ENCODE assay signal across 1 cellular context in the genomic region with DNA sequence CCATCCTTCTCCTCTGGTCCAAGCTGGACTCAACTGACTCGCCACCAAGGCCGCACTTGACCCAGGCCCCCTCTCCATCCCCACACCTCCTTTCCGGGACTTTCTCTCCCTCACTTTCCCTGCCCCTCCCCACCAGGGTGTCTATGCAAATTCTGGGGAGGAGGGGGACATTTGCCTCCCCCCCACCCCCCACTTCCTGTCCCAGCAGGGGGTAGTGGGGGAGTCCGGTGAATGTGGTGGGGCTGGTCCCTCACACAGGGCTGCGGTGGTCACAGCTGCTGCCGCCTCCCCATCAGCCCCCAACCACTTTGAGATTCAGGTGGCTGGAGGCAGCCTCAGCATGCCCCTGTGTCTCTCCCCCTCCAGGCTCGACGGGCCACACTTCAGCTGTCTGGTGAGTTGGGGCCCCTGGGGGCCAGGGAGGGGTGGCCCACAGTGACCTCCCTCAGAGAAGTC.
TF ChIP-seq lines count a peak whose summit lies in the region.

No MANE protein-coding gene starts in this region.

TF ChIP-seq in GM23338, 12 proteins besides CTCF, POLR2A, EP300 and RAD21 (continued from another document):
- TF ChIP-seq, protein P1, sequence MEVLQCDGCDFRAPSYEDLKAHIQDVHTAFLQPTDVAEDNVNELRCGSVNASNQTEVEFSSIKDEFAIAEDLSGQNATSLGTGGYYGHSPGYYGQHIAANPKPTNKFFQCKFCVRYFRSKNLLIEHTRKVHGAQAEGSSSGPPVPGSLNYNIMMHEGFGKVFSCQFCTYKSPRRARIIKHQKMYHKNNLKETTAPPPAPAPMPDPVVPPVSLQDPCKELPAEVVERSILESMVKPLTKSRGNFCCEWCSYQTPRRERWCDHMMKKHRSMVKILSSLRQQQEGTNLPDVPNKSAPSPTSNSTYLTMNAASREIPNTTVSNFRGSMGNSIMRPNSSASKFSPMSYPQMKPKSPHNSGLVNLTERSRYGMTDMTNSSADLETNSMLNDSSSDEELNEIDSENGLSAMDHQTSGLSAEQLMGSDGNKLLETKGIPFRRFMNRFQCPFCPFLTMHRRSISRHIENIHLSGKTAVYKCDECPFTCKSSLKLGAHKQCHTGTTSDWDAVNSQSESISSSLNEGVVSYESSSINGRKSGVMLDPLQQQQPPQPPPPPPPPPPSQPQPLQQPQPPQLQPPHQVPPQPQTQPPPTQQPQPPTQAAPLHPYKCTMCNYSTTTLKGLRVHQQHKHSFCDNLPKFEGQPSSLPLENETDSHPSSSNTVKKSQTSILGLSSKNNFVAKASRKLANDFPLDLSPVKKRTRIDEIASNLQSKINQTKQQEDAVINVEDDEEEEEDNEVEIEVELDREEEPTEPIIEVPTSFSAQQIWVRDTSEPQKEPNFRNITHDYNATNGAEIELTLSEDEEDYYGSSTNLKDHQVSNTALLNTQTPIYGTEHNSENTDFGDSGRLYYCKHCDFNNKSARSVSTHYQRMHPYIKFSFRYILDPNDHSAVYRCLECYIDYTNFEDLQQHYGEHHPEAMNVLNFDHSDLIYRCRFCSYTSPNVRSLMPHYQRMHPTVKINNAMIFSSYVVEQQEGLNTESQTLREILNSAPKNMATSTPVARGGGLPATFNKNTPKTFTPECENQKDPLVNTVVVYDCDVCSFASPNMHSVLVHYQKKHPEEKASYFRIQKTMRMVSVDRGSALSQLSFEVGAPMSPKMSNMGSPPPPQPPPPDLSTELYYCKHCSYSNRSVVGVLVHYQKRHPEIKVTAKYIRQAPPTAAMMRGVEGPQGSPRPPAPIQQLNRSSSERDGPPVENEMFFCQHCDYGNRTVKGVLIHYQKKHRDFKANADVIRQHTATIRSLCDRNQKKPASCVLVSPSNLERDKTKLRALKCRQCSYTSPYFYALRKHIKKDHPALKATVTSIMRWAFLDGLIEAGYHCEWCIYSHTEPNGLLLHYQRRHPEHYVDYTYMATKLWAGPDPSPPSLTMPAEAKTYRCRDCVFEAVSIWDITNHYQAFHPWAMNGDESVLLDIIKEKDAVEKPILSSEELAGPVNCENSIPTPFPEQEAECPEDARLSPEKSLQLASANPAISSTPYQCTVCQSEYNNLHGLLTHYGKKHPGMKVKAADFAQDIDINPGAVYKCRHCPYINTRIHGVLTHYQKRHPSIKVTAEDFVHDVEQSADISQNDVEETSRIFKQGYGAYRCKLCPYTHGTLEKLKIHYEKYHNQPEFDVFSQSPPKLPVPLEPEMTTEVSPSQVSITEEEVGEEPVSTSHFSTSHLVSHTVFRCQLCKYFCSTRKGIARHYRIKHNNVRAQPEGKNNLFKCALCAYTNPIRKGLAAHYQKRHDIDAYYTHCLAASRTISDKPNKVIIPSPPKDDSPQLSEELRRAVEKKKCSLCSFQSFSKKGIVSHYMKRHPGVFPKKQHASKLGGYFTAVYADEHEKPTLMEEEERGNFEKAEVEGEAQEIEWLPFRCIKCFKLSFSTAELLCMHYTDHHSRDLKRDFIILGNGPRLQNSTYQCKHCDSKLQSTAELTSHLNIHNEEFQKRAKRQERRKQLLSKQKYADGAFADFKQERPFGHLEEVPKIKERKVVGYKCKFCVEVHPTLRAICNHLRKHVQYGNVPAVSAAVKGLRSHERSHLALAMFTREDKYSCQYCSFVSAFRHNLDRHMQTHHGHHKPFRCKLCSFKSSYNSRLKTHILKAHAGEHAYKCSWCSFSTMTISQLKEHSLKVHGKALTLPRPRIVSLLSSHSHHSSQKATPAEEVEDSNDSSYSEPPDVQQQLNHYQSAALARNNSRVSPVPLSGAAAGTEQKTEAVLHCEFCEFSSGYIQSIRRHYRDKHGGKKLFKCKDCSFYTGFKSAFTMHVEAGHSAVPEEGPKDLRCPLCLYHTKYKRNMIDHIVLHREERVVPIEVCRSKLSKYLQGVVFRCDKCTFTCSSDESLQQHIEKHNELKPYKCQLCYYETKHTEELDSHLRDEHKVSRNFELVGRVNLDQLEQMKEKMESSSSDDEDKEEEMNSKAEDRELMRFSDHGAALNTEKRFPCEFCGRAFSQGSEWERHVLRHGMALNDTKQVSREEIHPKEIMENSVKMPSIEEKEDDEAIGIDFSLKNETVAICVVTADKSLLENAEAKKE (CRISPR knock-in tag; IDR thresholded peaks at IDR 0.05) = no peak
TF ChIP-seq in GM23338: peak in this region for 1.
